In the genomic region with DNA sequence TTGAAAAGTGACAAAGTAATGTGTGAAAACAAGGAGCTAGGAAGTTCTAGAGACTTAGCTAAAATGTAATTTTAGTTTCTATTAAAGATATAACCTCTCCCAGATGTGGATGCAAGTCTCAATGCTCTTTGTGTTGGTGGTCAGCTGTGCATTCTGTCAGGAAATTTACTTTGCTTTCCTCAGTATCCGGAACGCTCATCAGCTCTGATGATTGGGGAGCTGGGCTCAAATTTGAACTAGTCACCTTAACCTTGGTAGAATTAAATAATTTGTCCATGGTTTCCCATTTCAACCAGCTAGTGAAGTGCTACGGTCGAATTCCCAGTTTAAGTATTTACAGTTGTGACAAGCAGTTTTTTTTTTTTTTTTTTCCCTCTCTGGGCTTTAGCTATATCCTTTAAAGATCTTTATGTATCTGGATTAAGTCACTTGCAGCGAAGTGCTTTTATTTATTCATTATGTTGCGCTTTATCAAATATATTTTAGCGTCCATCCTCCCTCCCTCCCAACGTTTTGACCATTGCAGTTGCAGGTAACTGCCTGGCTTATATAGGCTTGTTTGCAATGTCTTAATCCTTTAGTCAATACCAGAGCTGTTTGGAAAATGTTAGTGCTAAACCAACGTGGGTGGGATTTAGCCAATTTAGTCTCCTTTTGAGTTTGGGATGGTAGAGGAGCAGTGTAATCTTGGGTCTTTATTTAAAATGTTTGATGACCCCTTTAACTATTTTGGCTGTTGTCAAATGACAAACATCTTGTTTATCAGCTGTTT, we compare ENCODE assay signal across 1 cellular context.
TF ChIP-seq lines count a peak whose summit lies in the region.

No MANE protein-coding gene starts in this region.

TF ChIP-seq in HCT116, 20 proteins besides CTCF, POLR2A, EP300 and RAD21 (continued from another document):
- TF ChIP-seq POLR2AphosphoS5 (IDR thresholded peaks at IDR 0.05; ENCODE audit: low read depth, low read length) (no peak), SRF (IDR thresholded peaks at IDR 0.05; ENCODE audit: low read depth) (no peak)
